In genomic region chr10:99855479-99856071, GRCh38 we compare ENCODE assay signal across 18 cellular contexts.
"Had no signal": no experiment of that assay in that cellular context is flagged by ENCODE, and none has a peak within 500 bp of the region (broad histone marks: within the 10 kb centered on the region; RNA-seq: fewer than 3 reads in every experiment).

No MANE protein-coding gene starts in this region.

- H3K36me3 ChIP-seq: MG63, SJCRH30 had no signal

- DNase-seq: KG1; NCI-H1092; NCI-H1105 treated with DMSO at 0.1 percent for 48 hours; NCI-H1417 treated with DMSO at 0.1 percent for 48 hours; NCI-H146; NCI-H1694 treated with DMSO at 0.1 percent for 48 hours; NCI-H1930; NCI-H2081; NCI-H2107; NCI-H774; NK-92 treated with Interleukin-12 subunit alpha and Interleukin-12 subunit beta, amount 100 ng/mL, for 24 hours; Peyer's patch; SW 1271; T-cell had no signal

- H3K4me3 ChIP-seq: MG63, Peyer's patch, SJCRH30 had no signal

- H3K27me3 ChIP-seq: MG63, Peyer's patch, SJCRH30 had no signal

- H3K4me1 ChIP-seq: Peyer's patch had no signal

- H3K27ac ChIP-seq: HL-60, Peyer's patch, SJCRH30 had no signal

- ATAC-seq: Right ventricle myocardium inferior, T-cell had no signal

- H3K9me3 ChIP-seq: MG63, Peyer's patch, SJCRH30 had no signal
